In genomic region chr10:34698979-34699378, GRCh38 we compare ENCODE assay signal across 16 cellular contexts.
A peak's percentile ranks its signal among the peaks of the same experiment; 100 is the strongest.
DNase-seq lines count a peak whose midpoint lies in the region; TF ChIP-seq lines count a peak whose summit lies in the region.
"Had no signal": no experiment of that assay in that cellular context is flagged by ENCODE, and none has a peak within 500 bp of the region (broad histone marks: within the 10 kb centered on the region; RNA-seq: fewer than 3 reads in every experiment).

No MANE protein-coding gene starts in this region.

- H3K56ac ChIP-seq in mesendoderm (ENCODE audit: low read length): no peak overlapping the region

- H3K4me3 Mint-ChIP-seq in activated T-cell treated with anti-CD3 and anti-CD28 coated beads, Interleukin-2, amount 50 U/mL, for 24 hours: no peak overlapping the region
- H3K4me3 Mint-ChIP-seq: stimulated activated naive CD8-positive, alpha-beta T cell treated with anti-CD3 and anti-CD28 coated beads, Interleukin-15, amount 100 ng/mL, for 72 hours had no signal

- no peak overlapping the region for H3K4ac ChIP-seq in mesendoderm (ENCODE audit: low read depth, low read length)

- peaks cover 20% of the 10 kb centered on the region for H3F3A ChIP-seq in PC-9 (ENCODE audit: insufficient read depth, low read depth)

- H3K4me2 ChIP-seq in PC-9 (peak overlapping the region; percentile 57), mesendoderm (ENCODE audit: low read length) (no peak overlapping the region)
- H3K4me2 ChIP-seq: hepatocyte had no signal

- H2BK5ac ChIP-seq in mesendoderm (ENCODE audit: low read length): no peak overlapping the region

- peaks cover 9% of the 10 kb centered on the region for H3K27me3 Mint-ChIP-seq in activated T-cell treated with anti-CD3 and anti-CD28 coated beads, Interleukin-2, amount 50 U/mL, for 24 hours

- H3K4me1 Mint-ChIP-seq in activated T-cell treated with anti-CD3 and anti-CD28 coated beads, Interleukin-2, amount 50 U/mL, for 24 hours (ENCODE audit: low read depth): peaks cover 8% of the 10 kb centered on the region

- no peaks in the 10 kb centered on the region; the same call in 1 of the 2 replicates for H4K20me1 ChIP-seq in PC-9 (ENCODE audit: insufficient read depth)

- no peak overlapping the region for H3K18ac ChIP-seq in mesendoderm (ENCODE audit: low read length)

- intact Hi-C loops in PC-9 (cut with micrococcal nuclease; ENCODE audit: unreplicated experiment): loop anchor here (1.0 to 5.0 kb wide), 3 partner anchors 11 to 60 kb away; no protein-coding TSS in a partner anchor

- no peak overlapping the region for H2AK5ac ChIP-seq in mesendoderm (ENCODE audit: low read length)

- H2BK15ac ChIP-seq in mesendoderm (replicated peaks; ENCODE audit: low read depth): no peak overlapping the region

- no peaks in the 10 kb centered on the region for H3K9me3 Mint-ChIP-seq in activated T-cell treated with anti-CD3 and anti-CD28 coated beads, Interleukin-2, amount 50 U/mL, for 24 hours
- H3K9me3 Mint-ChIP-seq: stimulated activated naive CD8-positive, alpha-beta T cell treated with anti-CD3 and anti-CD28 coated beads, Interleukin-15, amount 100 ng/mL, for 72 hours had no signal

- H3K23ac ChIP-seq in mesendoderm (ENCODE audit: low read length): no peak overlapping the region

- no peak overlapping the region for H3K27ac Mint-ChIP-seq in activated T-cell treated with anti-CD3 and anti-CD28 coated beads, Interleukin-2, amount 50 U/mL, for 24 hours
- H3K27ac Mint-ChIP-seq: stimulated activated naive CD8-positive, alpha-beta T cell treated with anti-CD3 and anti-CD28 coated beads, Interleukin-15, amount 100 ng/mL, for 72 hours had no signal

- no peak overlapping the region for H2BK120ac ChIP-seq in mesendoderm (ENCODE audit: low read depth, low read length)

- H3K4me1 ChIP-seq in PC-9 (replicated peaks; ENCODE audit: insufficient read depth) (peaks cover 55% of the 10 kb centered on the region), mesendoderm (ENCODE audit: control insufficient read depth, low read depth, low read length) (no peaks in the 10 kb centered on the region)

- no peak overlapping the region for H3K9ac ChIP-seq in mesendoderm (ENCODE audit: low read length)

- no peak overlapping the region for H4K8ac ChIP-seq in mesendoderm (ENCODE audit: low read depth, low read length)

- H3K79me2 ChIP-seq in PC-9 (ENCODE audit: low read depth): peaks cover 69% of the 10 kb centered on the region
- peaks cover 40% of the 10 kb centered on the region for H3K79me2 ChIP-seq in mesendoderm (ENCODE audit: control insufficient read depth, insufficient read depth, low read length)

- H3K36me3 ChIP-seq in PC-9 (ENCODE audit: low read depth) (no peaks in the 10 kb centered on the region), mesendoderm (ENCODE audit: control insufficient read depth, insufficient read depth, low read length) (no peaks in the 10 kb centered on the region)
- H3K36me3 ChIP-seq: WERI-Rb-1 had no signal

- no CpG with 5 or more reads among the region's 3 CpGs for WGBS in mesendoderm (ENCODE audit: extremely low coverage, insufficient coverage, low lambda C conversion rate)

- H4K5ac ChIP-seq in mesendoderm (ENCODE audit: low read length): no peak overlapping the region

- no peaks in the 10 kb centered on the region for H3K9me2 ChIP-seq in PC-9 (ENCODE audit: insufficient read depth)

- H3K27me3 ChIP-seq in PC-9 (ENCODE audit: insufficient read depth, low read depth) (no peaks in the 10 kb centered on the region), mesendoderm (ENCODE audit: insufficient read depth, low read length, poor library complexity) (no peaks in the 10 kb centered on the region)
- H3K27me3 ChIP-seq: hepatocyte had no signal

- peak overlapping the region; percentile 73 for H3K27ac ChIP-seq in PC-9
- no peak overlapping the region for H3K27ac ChIP-seq in mesendoderm (ENCODE audit: low read depth, low read length)
- H3K27ac ChIP-seq: WERI-Rb-1 had no signal

- POLR2A ChIA-PET in PC-9 (lab: Charles Lee; ENCODE audit: unreplicated experiment): no interaction called here

- no TSS peak for BruUV-seq in PC-9 (replicated peaks; lab: Mats Ljungman, UMichigan)

- H3K4me3 ChIP-seq in PC-9 (no peak overlapping the region; the same call in 1 of the 2 replicates), mesendoderm (ENCODE audit: low read length) (no peak overlapping the region)
- H3K4me3 ChIP-seq: GM12878, hepatocyte had no signal

- H3K9me3 ChIP-seq in PC-9 (ENCODE audit: insufficient read depth, low read depth): no peaks in the 10 kb centered on the region
- H3K9me3 ChIP-seq: Caco-2 had no signal

- TF ChIP-seq CTCF in PC-9 (conservative IDR thresholded peaks at IDR 0.05): no peak

- DNase-seq in Daoy (ENCODE audit: low read depth) (peak; percentile 84), PC-9 (peak; percentile 61 to 83), dermis microvascular lymphatic vessel endothelial cell (ENCODE audit: low read depth in 2 of 2) (peak; percentile 40 to 71), mesendoderm (peak; percentile 51), islet precursor cell (no peak), GF-D8 (lab: John Stamatoyannopoulos, UW) (no peak), activated gamma-delta T cell treated with Interleukin-2 at 50 U/mL for 16 hours (no peak)
- DNase-seq in activated T-cell treated with anti-CD3 and anti-CD28 coated beads, Interleukin-2, amount 50 U/mL, for 24 hours: no peak
- DNase-seq: activated T-cell treated with anti-CD3 and anti-CD28 coated beads, Interleukin-2, amount 50 U/mL, for 48 hours; Caco-2; NCI-H146; stimulated activated CD4-positive, alpha-beta T cell treated with anti-CD3 and anti-CD28 coated beads, Interleukin-2, amount 100 ng/mL, for 24 hours; stimulated activated naive CD8-positive, alpha-beta T cell treated with anti-CD3 and anti-CD28 coated beads, Interleukin-15, amount 100 ng/mL, for 72 hours; WERI-Rb-1 had no signal

- CTCF ChIA-PET in PC-9 (lab: Charles Lee): no interaction called here

- H3K36me3 Mint-ChIP-seq in activated T-cell treated with anti-CD3 and anti-CD28 coated beads, Interleukin-2, amount 50 U/mL, for 24 hours (ENCODE audit: low read depth): no peaks in the 10 kb centered on the region

- H3K79me1 ChIP-seq in mesendoderm (ENCODE audit: low read length): peaks cover 27% of the 10 kb centered on the region

- no peak overlapping the region for H2AFZ ChIP-seq in PC-9
- H2AFZ ChIP-seq: hepatocyte had no signal

Comparison
In these comparisons a context has a peak if more than half of its experiments do, and no peak if none do; other contexts are left out.
1. DNase-seq: peak in Daoy (single experiment), PC-9 (2 of 2), dermis microvascular lymphatic vessel endothelial cell (2 of 2) and mesendoderm (single experiment); none in activated T-cell treated with anti-CD3 and anti-CD28 coated beads, Interleukin-2, amount 50 U/mL, for 24 hours (single experiment), islet precursor cell (single experiment), GF-D8 (single experiment) and activated gamma-delta T cell treated with Interleukin-2 at 50 U/mL for 16 hours (single experiment).